In the genomic region with DNA sequence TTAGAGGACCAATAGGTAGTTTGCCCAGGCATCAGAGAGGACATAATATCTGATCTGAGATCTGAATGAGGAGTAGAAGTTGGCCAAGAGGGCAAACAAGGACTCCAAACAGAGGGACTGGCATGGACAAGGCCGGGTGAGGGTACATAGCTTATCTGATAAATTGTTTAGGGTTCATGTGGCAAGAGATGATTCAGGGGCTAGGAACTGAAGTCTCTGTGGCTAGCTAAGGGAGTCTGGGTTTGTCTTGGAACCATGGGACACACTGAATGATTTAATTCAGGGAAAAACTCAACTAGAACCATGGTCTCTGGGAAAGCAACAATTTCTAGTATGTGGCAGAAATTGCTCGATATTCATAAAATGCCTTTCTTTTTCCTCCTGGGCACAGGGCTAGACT, we compare ENCODE assay signal across 36 cellular contexts. TPM values are rescaled to one million over a fixed set of nuclear protein-coding genes. Genes with fewer than 3 reads are reported as not detected.
"Had no signal": no experiment of that assay in that cellular context is flagged by ENCODE, and none has a peak within 500 bp of the region (broad histone marks: within the 10 kb centered on the region; RNA-seq: fewer than 3 reads in every experiment).

No MANE protein-coding gene starts in this region.

- H3K27ac ChIP-seq: VCaP had no signal

- DNase-seq: activated CD4-positive, alpha-beta memory T cell treated with anti-CD3 and anti-CD28 coated beads, Interleukin-2, amount 10 ng/mL, durations not matched to agents 7 days and 5 days; activated CD4-positive, alpha-beta T cell treated with anti-CD3 and anti-CD28 coated beads for 1 hour; activated CD4-positive, alpha-beta T cell treated with anti-CD3 and anti-CD28 coated beads for 36 hours; activated CD4-positive, alpha-beta T cell treated with anti-CD3 and anti-CD28 coated beads for 48 hours; activated CD4-positive, alpha-beta T cell treated with anti-CD3 and anti-CD28 coated beads, Interleukin-2, amount 10 ng/mL, durations not matched to agents 7 days and 5 days; activated CD4-positive, alpha-beta T cell treated with anti-CD3 and anti-CD28 coated beads, Interleukin-2, amount 50 U/mL, for 48 hours; activated CD4-positive, CD25-positive, alpha-beta regulatory T cell; activated CD8-positive, alpha-beta memory T cell treated with anti-CD3 and anti-CD28 coated beads for 24 hours; activated CD8-positive, alpha-beta memory T cell treated with anti-CD3 and anti-CD28 coated beads, Interleukin-2, amount 10 ng/mL, durations not matched to agents 7 days and 5 days; activated CD8-positive, alpha-beta memory T cell treated with anti-CD3 and anti-CD28 coated beads, Interleukin-2, amount 50 U/mL, for 48 hours; activated CD8-positive, alpha-beta T cell treated with anti-CD3 and anti-CD28 coated beads, Interleukin-2, amount 10 ng/mL, durations not matched to agents 7 days and 5 days; activated effector memory CD4-positive, alpha-beta T cell treated with Interleukin-2 at 50 U/mL for 16 hours; activated gamma-delta T cell; activated naive CD4-positive, alpha-beta T cell treated with anti-CD3 and anti-CD28 coated beads, Interleukin-2, amount 10 ng/mL, durations not matched to agents 7 days and 5 days; activated naive CD4-positive, alpha-beta T cell treated with Interleukin-2 at 50 U/mL for 16 hours; activated naive CD8-positive, alpha-beta T cell treated with anti-CD3 and anti-CD28 coated beads, Interleukin-2, amount 10 ng/mL, durations not matched to agents 7 days and 5 days; activated naive CD8-positive, alpha-beta T cell treated with anti-CD3 and anti-CD28 coated beads, Interleukin-2, amount 50 U/mL, for 24 hours; activated T-cell treated with anti-CD3 and anti-CD28 coated beads, Interleukin-2, amount 50 U/mL, for 24 hours; activated T-cell treated with anti-CD3 and anti-CD28 coated beads, Interleukin-2, amount 50 U/mL, for 48 hours; amniotic stem cell; aorta; central memory CD4-positive, alpha-beta T cell; T-helper 1 cell; T-helper 2 cell; T-helper 9 cell had no signal

- H3K9me3 Mint-ChIP-seq: activated CD4-positive, alpha-beta memory T cell treated with anti-CD3 and anti-CD28 coated beads, Interleukin-2, amount 10 ng/mL, durations not matched to agents 7 days and 5 days; activated CD4-positive, alpha-beta T cell treated with anti-CD3 and anti-CD28 coated beads, Interleukin-2, amount 10 ng/mL, durations not matched to agents 7 days and 5 days; activated naive CD4-positive, alpha-beta T cell treated with anti-CD3 and anti-CD28 coated beads, Interleukin-2, amount 10 ng/mL, durations not matched to agents 7 days and 5 days; activated naive CD4-positive, alpha-beta T cell treated with anti-CD3 and anti-CD28 coated beads, Interleukin-2, amount 50 U/mL, for 24 hours; activated naive CD8-positive, alpha-beta T cell treated with anti-CD3 and anti-CD28 coated beads, Interleukin-2, amount 10 ng/mL, durations not matched to agents 7 days and 5 days; activated naive CD8-positive, alpha-beta T cell treated with anti-CD3 and anti-CD28 coated beads, Interleukin-2, amount 50 U/mL, for 24 hours; activated T-cell treated with anti-CD3 and anti-CD28 coated beads, Interleukin-2, amount 50 U/mL, for 24 hours; activated T-helper 2 cell treated with anti-CD3 and anti-CD28 coated beads, Interferon-gamma antibody, Interleukin-2, Interleukin-4, amounts not matched to agents 10 μg/mL and 5 μg/mL and 100 μg/mL, durations not matched to agents 14 hours and 24 hours and 36 hours; T-helper 1 cell treated with Interleukin-12 subunit alpha and Interleukin-12 subunit beta and Interleukin-4 antibody, amounts not matched to agents 30 μg/mL and 1 μg/mL, for 36 hours; T-helper 2 cell treated with Interferon-gamma antibody and Interleukin-4, amounts not matched to agents 5 μg/mL and 100 μg/mL, for 36 hours had no signal

- H3K27ac Mint-ChIP-seq: activated CD4-positive, alpha-beta memory T cell treated with anti-CD3 and anti-CD28 coated beads, Interleukin-2, amount 10 ng/mL, durations not matched to agents 7 days and 5 days; activated CD4-positive, alpha-beta T cell treated with anti-CD3 and anti-CD28 coated beads for 36 hours; activated CD4-positive, alpha-beta T cell treated with anti-CD3 and anti-CD28 coated beads, Interleukin-2, amount 10 ng/mL, durations not matched to agents 7 days and 5 days; activated CD8-positive, alpha-beta memory T cell treated with anti-CD3 and anti-CD28 coated beads, Interleukin-2, amount 10 ng/mL, durations not matched to agents 7 days and 5 days; activated CD8-positive, alpha-beta T cell treated with anti-CD3 and anti-CD28 coated beads, Interleukin-2, amount 10 ng/mL, durations not matched to agents 7 days and 5 days; activated naive CD4-positive, alpha-beta T cell treated with anti-CD3 and anti-CD28 coated beads, Interleukin-2, amount 10 ng/mL, durations not matched to agents 7 days and 5 days; activated naive CD4-positive, alpha-beta T cell treated with anti-CD3 and anti-CD28 coated beads, Interleukin-2, amount 50 U/mL, for 24 hours; activated naive CD8-positive, alpha-beta T cell; activated naive CD8-positive, alpha-beta T cell treated with anti-CD3 and anti-CD28 coated beads, Interleukin-2, amount 10 ng/mL, durations not matched to agents 7 days and 5 days; activated naive CD8-positive, alpha-beta T cell treated with anti-CD3 and anti-CD28 coated beads, Interleukin-2, amount 50 U/mL, for 24 hours; activated T-cell treated with anti-CD3 and anti-CD28 coated beads, Interleukin-2, amount 50 U/mL, for 24 hours; activated T-helper 2 cell treated with anti-CD3 and anti-CD28 coated beads, Interferon-gamma antibody, Interleukin-2, Interleukin-4, amounts not matched to agents 10 μg/mL and 5 μg/mL and 100 μg/mL, durations not matched to agents 14 hours and 24 hours and 36 hours; brain; T-helper 1 cell treated with Interleukin-12 subunit alpha and Interleukin-12 subunit beta and Interleukin-4 antibody, amounts not matched to agents 30 μg/mL and 1 μg/mL, for 36 hours; T-helper 2 cell treated with Interferon-gamma antibody and Interleukin-4, amounts not matched to agents 5 μg/mL and 100 μg/mL, for 36 hours had no signal

- H3K27me3 Mint-ChIP-seq: activated CD4-positive, alpha-beta T cell treated with anti-CD3 and anti-CD28 coated beads for 36 hours; activated CD4-positive, alpha-beta T cell treated with anti-CD3 and anti-CD28 coated beads, Interleukin-2, amount 10 ng/mL, durations not matched to agents 7 days and 5 days; activated CD8-positive, alpha-beta memory T cell treated with anti-CD3 and anti-CD28 coated beads, Interleukin-2, amount 10 ng/mL, durations not matched to agents 7 days and 5 days; activated naive CD4-positive, alpha-beta T cell treated with anti-CD3 and anti-CD28 coated beads, Interleukin-2, amount 50 U/mL, for 24 hours; activated naive CD8-positive, alpha-beta T cell; activated naive CD8-positive, alpha-beta T cell treated with anti-CD3 and anti-CD28 coated beads, Interleukin-2, amount 50 U/mL, for 24 hours; activated T-cell treated with anti-CD3 and anti-CD28 coated beads, Interleukin-2, amount 50 U/mL, for 24 hours had no signal

- H3K4me3 Mint-ChIP-seq: activated CD4-positive, alpha-beta memory T cell treated with anti-CD3 and anti-CD28 coated beads, Interleukin-2, amount 10 ng/mL, durations not matched to agents 7 days and 5 days; activated CD4-positive, alpha-beta T cell treated with anti-CD3 and anti-CD28 coated beads for 36 hours; activated CD4-positive, alpha-beta T cell treated with anti-CD3 and anti-CD28 coated beads, Interleukin-2, amount 10 ng/mL, durations not matched to agents 7 days and 5 days; activated CD8-positive, alpha-beta memory T cell treated with anti-CD3 and anti-CD28 coated beads, Interleukin-2, amount 10 ng/mL, durations not matched to agents 7 days and 5 days; activated CD8-positive, alpha-beta T cell treated with anti-CD3 and anti-CD28 coated beads, Interleukin-2, amount 10 ng/mL, durations not matched to agents 7 days and 5 days; activated naive CD4-positive, alpha-beta T cell treated with anti-CD3 and anti-CD28 coated beads, Interleukin-2, amount 10 ng/mL, durations not matched to agents 7 days and 5 days; activated naive CD4-positive, alpha-beta T cell treated with anti-CD3 and anti-CD28 coated beads, Interleukin-2, amount 50 U/mL, for 24 hours; activated naive CD8-positive, alpha-beta T cell; activated naive CD8-positive, alpha-beta T cell treated with anti-CD3 and anti-CD28 coated beads, Interleukin-2, amount 10 ng/mL, durations not matched to agents 7 days and 5 days; activated naive CD8-positive, alpha-beta T cell treated with anti-CD3 and anti-CD28 coated beads, Interleukin-2, amount 50 U/mL, for 24 hours; activated T-cell treated with anti-CD3 and anti-CD28 coated beads, Interleukin-2, amount 50 U/mL, for 24 hours; brain; T-helper 1 cell treated with Interleukin-12 subunit alpha and Interleukin-12 subunit beta and Interleukin-4 antibody, amounts not matched to agents 30 μg/mL and 1 μg/mL, for 36 hours; T-helper 2 cell treated with Interferon-gamma antibody and Interleukin-4, amounts not matched to agents 5 μg/mL and 100 μg/mL, for 36 hours had no signal

- H3K4me1 Mint-ChIP-seq: activated naive CD4-positive, alpha-beta T cell treated with anti-CD3 and anti-CD28 coated beads, Interleukin-2, amount 10 ng/mL, durations not matched to agents 7 days and 5 days; activated naive CD4-positive, alpha-beta T cell treated with anti-CD3 and anti-CD28 coated beads, Interleukin-2, amount 50 U/mL, for 24 hours; brain had no signal

- H3K36me3 Mint-ChIP-seq: activated CD8-positive, alpha-beta memory T cell treated with anti-CD3 and anti-CD28 coated beads, Interleukin-2, amount 10 ng/mL, durations not matched to agents 7 days and 5 days; activated naive CD4-positive, alpha-beta T cell treated with anti-CD3 and anti-CD28 coated beads, Interleukin-2, amount 10 ng/mL, durations not matched to agents 7 days and 5 days; activated naive CD8-positive, alpha-beta T cell; activated naive CD8-positive, alpha-beta T cell treated with anti-CD3 and anti-CD28 coated beads, Interleukin-2, amount 10 ng/mL, durations not matched to agents 7 days and 5 days; brain had no signal

- ATAC-seq: activated CD4-positive, alpha-beta T cell treated with anti-CD3 and anti-CD28 coated beads for 36 hours; activated CD4-positive, CD25-positive, alpha-beta regulatory T cell treated with anti-CD3 and anti-CD28 coated beads, Interleukin-2, amount 50 U/mL, for 24 hours; activated CD8-positive, alpha-beta memory T cell treated with anti-CD3 and anti-CD28 coated beads, Interleukin-2, amount 10 ng/mL, durations not matched to agents 7 days and 5 days; activated CD8-positive, alpha-beta T cell treated with anti-CD3 and anti-CD28 coated beads, Interleukin-2, amount 10 ng/mL, durations not matched to agents 7 days and 5 days; activated naive CD8-positive, alpha-beta T cell treated with anti-CD3 and anti-CD28 coated beads, Interleukin-2, amount 50 U/mL, for 24 hours had no signal

RNA-seq across cellular contexts. Expression of gene AQP8, which starts 4.1 kb away (rescaled TPM):
- total RNA-seq: activated CD4-positive, alpha-beta memory T cell treated with anti-CD3 and anti-CD28 coated beads, Interleukin-2, amount 10 ng/mL, durations not matched to agents 7 days and 5 days; activated CD4-positive, alpha-beta T cell treated with anti-CD3 and anti-CD28 coated beads for 36 hours; activated CD4-positive, alpha-beta T cell treated with anti-CD3 and anti-CD28 coated beads, Interleukin-2, amount 10 ng/mL, durations not matched to agents 7 days and 5 days; activated CD8-positive, alpha-beta memory T cell treated with anti-CD3 and anti-CD28 coated beads, Interleukin-2, amount 10 ng/mL, durations not matched to agents 7 days and 5 days; activated naive CD8-positive, alpha-beta T cell treated with anti-CD3 and anti-CD28 coated beads, Interleukin-2, amount 10 ng/mL, durations not matched to agents 7 days and 5 days; activated T-helper 2 cell treated with anti-CD3 and anti-CD28 coated beads, Interferon-gamma antibody, Interleukin-2, Interleukin-4, amounts not matched to agents 10 μg/mL and 5 μg/mL and 100 μg/mL, durations not matched to agents 14 hours and 24 hours and 36 hours; aorta; bronchial epithelial cell; cardiac septum; cerebellum had no signal
